ENCODE assay signal across 24 cellular contexts in genomic region chr9:93198839-93199625, GRCh38. TPM values are rescaled to one million over a fixed set of nuclear protein-coding genes. Genes with fewer than 3 reads are reported as not detected.
DNase-seq lines count a peak whose midpoint lies in the region; ATAC-seq, FAIRE-seq and TF ChIP-seq lines count a peak whose summit lies in the region.
"Had no signal": no experiment of that assay in that cellular context is flagged by ENCODE, and none has a peak within 500 bp of the region (broad histone marks: within the 10 kb centered on the region; RNA-seq: fewer than 3 reads in every experiment).

No MANE protein-coding gene starts in this region.

- H3K36me3 ChIP-seq in BLaER1 treated with 17β-estradiol and CSF1 and Interleukin-3, amounts not matched to agents 10 nM and 100 nM, result no peaks in the 10 kb centered on the region
- H3K36me3 ChIP-seq in body of pancreas (replicated peaks in 1 of 2; ENCODE audit: insufficient read depth in 1 of 2, low read depth in 2 of 2), result no peaks in the 10 kb centered on the region
- no peaks in the 10 kb centered on the region for H3K36me3 ChIP-seq in kidney (ENCODE audit: control insufficient read depth in 1 of 2, insufficient read depth in 2 of 2, low read length in 2 of 2)
- H3K36me3 ChIP-seq in rectal smooth muscle tissue (ENCODE audit: control insufficient read depth, insufficient read depth, low read length), result no peaks in the 10 kb centered on the region
- H3K36me3 ChIP-seq in smooth muscle cell (ENCODE audit: low read depth), result no peaks in the 10 kb centered on the region
- H3K36me3 ChIP-seq: brain microvascular endothelial cell, upper lobe of left lung had no signal

- FAIRE-seq in kidney (lab: Jason Lieb, UNC), result no peak

- no peak overlapping the region for H3K4me3 ChIP-seq in BLaER1 treated with 17β-estradiol and CSF1 and Interleukin-3, amounts not matched to agents 10 nM and 100 nM
- H3K4me3 ChIP-seq in body of pancreas, result no peak overlapping the region
- no peak overlapping the region for H3K4me3 ChIP-seq in kidney (ENCODE audit: low read length in 2 of 2)
- no peak overlapping the region for H3K4me3 ChIP-seq in rectal smooth muscle tissue (ENCODE audit: low read length)
- H3K4me3 ChIP-seq in smooth muscle cell, result no peak overlapping the region
- H3K4me3 ChIP-seq: upper lobe of left lung had no signal

- H3K4me2 ChIP-seq in BLaER1 treated with 17β-estradiol and CSF1 and Interleukin-3, amounts not matched to agents 10 nM and 100 nM, result peak overlapping the region in 9 of 11 experiments; percentile 60 to 87 (median 71); a peak in 15 of 22 replicates
- H3K4me2 ChIP-seq in smooth muscle cell, result no peak overlapping the region
- H3K4me2 ChIP-seq: SK-N-SH had no signal

- TF ChIP-seq CTCF in body of pancreas (IDR thresholded peaks at IDR 0.05) (no peak), kidney (IDR thresholded peaks at IDR 0.05; ENCODE audit: borderline replicate concordance, extremely low read depth, insufficient read depth) (no peak), smooth muscle cell (IDR thresholded peaks at IDR 0.05; ENCODE audit: borderline replicate concordance, insufficient read depth, poor library complexity, severe bottlenecking) (no peak)

- DNase-seq in body of pancreas (peak in 1 of 4 donors; percentile 14), kidney (peak; percentile 66), smooth muscle cell (lab: John Stamatoyannopoulos, UW; ENCODE audit: unreplicated experiment) (no peak), NCI-H2227 treated with DMSO at 0.1 percent for 48 hours (lab: John Stamatoyannopoulos, UW) (no peak), OCI-M1 (lab: John Stamatoyannopoulos, UW) (no peak)
- DNase-seq: activated CD4-positive, alpha-beta memory T cell treated with anti-CD3 and anti-CD28 coated beads, Interleukin-2, amount 10 ng/mL, durations not matched to agents 7 days and 5 days; activated effector memory CD4-positive, alpha-beta T cell treated with anti-CD3 and anti-CD28 coated beads, Interleukin-2, amount 50 U/mL, for 16 hours; brain microvascular endothelial cell; CD4-positive, CD25-positive, alpha-beta regulatory T cell; DMS 273 treated with DMSO at 0.1 percent for 48 hours; HCEC 1CT; KG1; NCI-H146; NCI-H2171; NCI-H524 treated with DMSO at 0.1 percent for 48 hours; nephron progenitor cell; SK-N-SH; stimulated activated CD4-positive, alpha-beta T cell treated with anti-CD3 and anti-CD28 coated beads, Interleukin-4, amount 100 ng/mL, for 24 hours; upper lobe of left lung had no signal

- peak overlapping the region in 7 of 11 experiments; percentile 17 to 61 (median 40); a peak in 8 of 22 replicates for H3K27ac ChIP-seq in BLaER1 treated with 17β-estradiol and CSF1 and Interleukin-3, amounts not matched to agents 10 nM and 100 nM
- H3K27ac ChIP-seq in body of pancreas (peak overlapping the region; percentile 50 to 90 (median 84)), kidney (ENCODE audit: low read depth in 2 of 2, low read length in 2 of 2) (no peak overlapping the region), rectal smooth muscle tissue (ENCODE audit: low read depth, low read length) (peak overlapping the region; percentile 18), smooth muscle cell (ENCODE audit: low read depth) (no peak overlapping the region)
- H3K27ac ChIP-seq: brain microvascular endothelial cell, upper lobe of left lung had no signal

- TF ChIP-seq POLR2A in body of pancreas (IDR thresholded peaks at IDR 0.05), result no peak

- peaks cover 0 to 5% (median 3%) of the 10 kb centered on the region in 11 experiments; a peak in 5 of 22 replicates for H3K9me3 ChIP-seq in BLaER1 treated with 17β-estradiol and CSF1 and Interleukin-3, amounts not matched to agents 10 nM and 100 nM (replicated peaks in 1 of 11)
- no peaks in the 10 kb centered on the region for H3K9me3 ChIP-seq in body of pancreas
- no peaks in the 10 kb centered on the region for H3K9me3 ChIP-seq in kidney (ENCODE audit: control insufficient read depth in 1 of 2, low read length in 2 of 2)
- no peaks in the 10 kb centered on the region for H3K9me3 ChIP-seq in smooth muscle cell (replicated peaks; ENCODE audit: low read depth)
- H3K9me3 ChIP-seq: SK-N-SH, upper lobe of left lung had no signal

- ATAC-seq in body of pancreas, result no peak
- ATAC-seq in GM19023 (IDR thresholded peaks at IDR 0.05; ENCODE audit: unreplicated experiment), result no peak

- no peak overlapping the region for H2AFZ ChIP-seq in smooth muscle cell (ENCODE audit: low read depth)

- no peaks in the 10 kb centered on the region for H3K27me3 ChIP-seq in BLaER1 treated with 17β-estradiol and CSF1 and Interleukin-3, amounts not matched to agents 10 nM and 100 nM
- H3K27me3 ChIP-seq in body of pancreas (no peaks in the 10 kb centered on the region), rectal smooth muscle tissue (ENCODE audit: control insufficient read depth, insufficient read depth, low read length) (no peaks in the 10 kb centered on the region), smooth muscle cell (ENCODE audit: low read depth) (no peaks in the 10 kb centered on the region)
- H3K27me3 ChIP-seq: upper lobe of left lung had no signal

- H4K20me1 ChIP-seq in BLaER1 treated with 17β-estradiol and CSF1 and Interleukin-3, amounts not matched to agents 10 nM and 100 nM, result peaks cover 0 to 30% (median 8%) of the 10 kb centered on the region in 11 experiments; a peak in 8 of 22 replicates
- no peaks in the 10 kb centered on the region for H4K20me1 ChIP-seq in smooth muscle cell (ENCODE audit: low read depth)

- peak overlapping the region in 3 of 11 experiments; percentile 18 to 54 (median 50); a peak in 3 of 22 replicates for H3K9ac ChIP-seq in BLaER1 treated with 17β-estradiol and CSF1 and Interleukin-3, amounts not matched to agents 10 nM and 100 nM
- H3K9ac ChIP-seq in kidney (ENCODE audit: low read length in 2 of 2) (no peak overlapping the region), rectal smooth muscle tissue (ENCODE audit: low read length) (no peak overlapping the region), smooth muscle cell (ENCODE audit: low read depth) (no peak overlapping the region)
- H3K9ac ChIP-seq: SK-N-SH had no signal

- H3F3A ChIP-seq in smooth muscle cell (ENCODE audit: low read depth), result no peaks in the 10 kb centered on the region

- H3K79me2 ChIP-seq in smooth muscle cell (ENCODE audit: low read depth), result no peaks in the 10 kb centered on the region

- H3K4me1 ChIP-seq in BLaER1 treated with 17β-estradiol and CSF1 and Interleukin-3, amounts not matched to agents 10 nM and 100 nM, result peaks cover 12 to 57% (median 39%) of the 10 kb centered on the region in 10 experiments
- peaks cover 95% of the 10 kb centered on the region for H3K4me1 ChIP-seq in body of pancreas
- H3K4me1 ChIP-seq in kidney (ENCODE audit: control insufficient read depth in 1 of 2, insufficient read depth in 1 of 2, low read depth in 1 of 2, low read length in 2 of 2), result no peaks in the 10 kb centered on the region
- peaks cover 31% of the 10 kb centered on the region for H3K4me1 ChIP-seq in rectal smooth muscle tissue (ENCODE audit: control insufficient read depth, insufficient read depth, low read length)
- H3K4me1 ChIP-seq in smooth muscle cell (ENCODE audit: low read depth), result no peaks in the 10 kb centered on the region

- 80 to 92% methylated on average over 8 to 16 of the region's 16 CpGs for WGBS in body of pancreas, 2 donors
- WGBS in smooth muscle cell (ENCODE audit: low lambda C conversion rate), result 86% methylated on average over 16 of the region's 16 CpGs

- intact Hi-C loops in body of pancreas (cut with DNase I) (no loop called here), kidney (cut with DNase I) (no loop called here)

RNA-seq across cellular contexts. Expression of gene WNK2, which starts 15.1 kb away (rescaled TPM):
- 100 to 1,000 TPM in 1 of 2 donors, 10 to 100 TPM in 1; 85.4 to 173 TPM for total RNA-seq in body of pancreas
- total RNA-seq in kidney, result 4.8 TPM
- 1.5 TPM for polyA plus RNA-seq in kidney (ENCODE audit: insufficient read depth, low read depth, low replicate concordance)
- total RNA-seq in smooth muscle cell, result 0.31 TPM in 1 of 2 replicates, not detected in the other
- polyA plus RNA-seq in smooth muscle cell, result 0.20 and 0.27 TPM in 2 replicates
- total RNA-seq: pulmonary artery endothelial cell, RPMI7951 had no signal
- polyA plus RNA-seq: CD4-positive, CD25-positive, alpha-beta regulatory T cell had no signal

Comparison
In these comparisons a context has a peak if more than half of its experiments do, and no peak if none do; other contexts are left out.
1. H3K27ac ChIP-seq: peak in BLaER1 treated with 17β-estradiol and CSF1 and Interleukin-3, amounts not matched to agents 10 nM and 100 nM (7 of 11), body of pancreas (4 of 4) and rectal smooth muscle tissue (single experiment); none in kidney (0 of 2) and smooth muscle cell (single experiment).
2. RNA of gene WNK2, which starts 15.1 kb away (total RNA-seq): 85.4 to 173 TPM in body of pancreas; 4.8 TPM in kidney (single experiment) and 0.31 TPM in smooth muscle cell; every median in the first group is over 10 times any median in the second.